In the genomic region with DNA sequence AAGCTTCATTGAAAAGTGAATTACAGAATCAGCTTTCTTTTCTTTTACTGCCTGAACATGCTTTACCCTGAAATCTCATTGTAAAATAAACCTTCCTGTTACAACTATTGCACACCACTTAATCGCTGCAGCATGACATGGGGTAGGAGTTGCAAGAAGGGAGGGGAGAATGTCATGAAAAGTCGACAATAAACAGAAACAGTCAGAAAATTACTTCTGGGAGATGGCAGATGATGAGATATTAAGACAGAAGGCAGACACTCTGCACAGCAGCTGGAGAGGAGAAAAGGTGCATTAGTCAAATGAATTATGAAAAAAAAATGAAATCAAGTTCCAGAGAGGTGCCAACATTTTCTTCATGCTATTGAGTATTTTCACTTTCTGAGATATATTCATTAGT, we compare ENCODE assay signal across 24 cellular contexts.
DNase-seq lines count a peak whose midpoint lies in the region; TF ChIP-seq lines count a peak whose summit lies in the region.
"Had no signal": no experiment of that assay in that cellular context is flagged by ENCODE, and none has a peak within 500 bp of the region (broad histone marks: within the 10 kb centered on the region; RNA-seq: fewer than 3 reads in every experiment).

No MANE protein-coding gene starts in this region.

- H2AFZ ChIP-seq in neuronal stem cell (ENCODE audit: low read length) (peak overlapping the region; percentile 57), osteoblast (ENCODE audit: low read length) (no peak overlapping the region)

- H3K4me3 ChIP-seq in BE2C (ENCODE audit: low read depth, low read length), result no peak overlapping the region
- no peak overlapping the region for H3K4me3 ChIP-seq in fibroblast of villous mesenchyme (ENCODE audit: low read depth, low read length)
- no peak overlapping the region for H3K4me3 ChIP-seq in neuronal stem cell (ENCODE audit: low read length in 2 of 2)
- no peak overlapping the region for H3K4me3 ChIP-seq in osteoblast (ENCODE audit: insufficient read depth, low read length)
- H3K4me3 ChIP-seq: SK-N-MC had no signal

- H2BK12ac ChIP-seq in neuronal stem cell (ENCODE audit: low read length), result no peak overlapping the region

- no peak overlapping the region for H4K91ac ChIP-seq in neuronal stem cell (ENCODE audit: low read depth, low read length, poor library complexity)

- no peak overlapping the region for H2BK120ac ChIP-seq in neuronal stem cell (ENCODE audit: low read depth, low read length)

- no peak overlapping the region for H2AK5ac ChIP-seq in neuronal stem cell (ENCODE audit: low read depth, low read length)

- H3K23ac ChIP-seq in neuronal stem cell (ENCODE audit: low read depth, low read length, poor library complexity), result no peak overlapping the region

- H3K9ac ChIP-seq in neuronal stem cell (ENCODE audit: low read depth, low read length, poor library complexity), result no peak overlapping the region
- H3K9ac ChIP-seq: KMS-11 had no signal

- no peak overlapping the region for H4K8ac ChIP-seq in neuronal stem cell (ENCODE audit: low read depth, low read length)

- H2BK15ac ChIP-seq in neuronal stem cell (ENCODE audit: low read length), result no peak overlapping the region

- H2BK5ac ChIP-seq in neuronal stem cell (ENCODE audit: low read length), result no peak overlapping the region

- no peaks in the 10 kb centered on the region for H3K9me3 ChIP-seq in BE2C
- H3K9me3 ChIP-seq in neuronal stem cell (replicated peaks in 1 of 2; ENCODE audit: control insufficient read depth in 2 of 2, insufficient read depth in 1 of 2, low read depth in 1 of 2, low read length in 2 of 2), result no peaks in the 10 kb centered on the region
- peaks cover 5% of the 10 kb centered on the region for H3K9me3 ChIP-seq in osteoblast (ENCODE audit: low read depth, low read length)

- H4K20me1 ChIP-seq in osteoblast (ENCODE audit: insufficient read depth, low read length), result no peaks in the 10 kb centered on the region

- H3K4me1 ChIP-seq in BE2C (peaks cover 12% of the 10 kb centered on the region), neuronal stem cell (ENCODE audit: control insufficient read depth in 2 of 2, insufficient read depth in 1 of 2, low read depth in 1 of 2, low read length in 2 of 2) (no peaks in the 10 kb centered on the region), osteoblast (ENCODE audit: insufficient read depth, low read length) (no peaks in the 10 kb centered on the region)

- H3K36me3 ChIP-seq in BE2C, result no peaks in the 10 kb centered on the region
- no peaks in the 10 kb centered on the region for H3K36me3 ChIP-seq in neuronal stem cell (replicated peaks in 1 of 2; ENCODE audit: control insufficient read depth in 2 of 2, insufficient read depth in 2 of 2, low read length in 2 of 2)
- H3K36me3 ChIP-seq in osteoblast (ENCODE audit: insufficient read depth, low read length), result no peaks in the 10 kb centered on the region

- no peak overlapping the region for H3K14ac ChIP-seq in neuronal stem cell (ENCODE audit: low read length)

- H3K18ac ChIP-seq in neuronal stem cell (ENCODE audit: low read length), result no peak overlapping the region

- no peak overlapping the region for H3K4ac ChIP-seq in neuronal stem cell (ENCODE audit: low read length)

- no peak overlapping the region for H3K27ac ChIP-seq in neuronal stem cell (replicated peaks; ENCODE audit: low read length)
- H3K27ac ChIP-seq in osteoblast (ENCODE audit: low read depth, low read length), result no peak overlapping the region
- H3K27ac ChIP-seq: C4-2B, HL-60, KMS-11, RWPE1, SK-N-MC had no signal

- no peak for TF ChIP-seq CTCF in BE2C (IDR thresholded peaks at IDR 0.05; ENCODE audit: low read depth, low read length)
- no peak for TF ChIP-seq CTCF in fibroblast of villous mesenchyme (IDR thresholded peaks at IDR 0.05; ENCODE audit: insufficient read depth, low read depth, low read length)
- TF ChIP-seq CTCF in osteoblast (IDR thresholded peaks at IDR 0.05; ENCODE audit: extremely low read depth, low read depth, low read length), result no peak

- H3K4me2 ChIP-seq in neuronal stem cell (ENCODE audit: insufficient read depth, low read length, poor library complexity, severe bottlenecking) (no peak overlapping the region), osteoblast (ENCODE audit: insufficient read depth, low read length) (no peak overlapping the region)
- H3K4me2 ChIP-seq: KMS-11 had no signal

- no peaks in the 10 kb centered on the region for H3K79me2 ChIP-seq in osteoblast (ENCODE audit: insufficient read depth, low read length)

- DNase-seq in BE2C (peak; percentile 61), SK-N-DZ (ENCODE audit: low spot score) (peak; percentile 95), fibroblast of villous mesenchyme (ENCODE audit: low read depth) (peak; percentile 27), neuronal stem cell (ENCODE audit: low spot score) (no peak), kidney tubule cell (ENCODE audit: low spot score) (no peak), NCI-H2196 treated with DMSO at 0.1 percent for 48 hours (lab: John Stamatoyannopoulos, UW; ENCODE audit: unreplicated experiment) (no peak), osteoblast (ENCODE audit: insufficient read length, low spot score, missing footprints) (no peak)
- DNase-seq: CD8-positive, alpha-beta memory T cell; DMS 273 treated with DMSO at 0.1 percent for 48 hours; DMS79; EL; GF-D8; HCEC 1CT; NCI-H1092; NCI-H1436 treated with DMSO at 0.1 percent for 48 hours; NCI-H187 treated with DMSO at 0.1 percent for 48 hours; NCI-H510A; NCI-H69; SHP77 had no signal

- H3K27me3 ChIP-seq in BE2C (no peaks in the 10 kb centered on the region), neuronal stem cell (ENCODE audit: control insufficient read depth in 3 of 3, insufficient read depth in 3 of 3, low read depth in 1 of 3, low read length in 3 of 3) (no peaks in the 10 kb centered on the region), osteoblast (ENCODE audit: insufficient read depth, low read length) (no peaks in the 10 kb centered on the region)

- WGBS in neuronal stem cell (ENCODE audit: extremely low coverage in 2 of 2, insufficient read length in 2 of 2, insufficient replicate concordance in 1 of 2), 2 donors, result no CpG with 5 or more reads among the region's 2 CpGs

- H3K79me1 ChIP-seq in neuronal stem cell (ENCODE audit: low read depth, low read length), result no peaks in the 10 kb centered on the region

Comparison
In these comparisons a context has a peak if more than half of its experiments do, and no peak if none do; other contexts are left out.
1. DNase-seq: peak in BE2C (single experiment), SK-N-DZ (single experiment) and fibroblast of villous mesenchyme (single experiment); none in neuronal stem cell (single experiment), kidney tubule cell (single experiment), NCI-H2196 treated with DMSO at 0.1 percent for 48 hours (single experiment) and osteoblast (single experiment).